In genomic region chr2:23497536-23497935, GRCh38 we compare ENCODE assay signal across 20 cellular contexts.
DNase-seq lines count a peak whose midpoint lies in the region; ATAC-seq, FAIRE-seq and TF ChIP-seq lines count a peak whose summit lies in the region.
"Had no signal": no experiment of that assay in that cellular context is flagged by ENCODE, and none has a peak within 500 bp of the region (broad histone marks: within the 10 kb centered on the region; RNA-seq: fewer than 3 reads in every experiment).

No MANE protein-coding gene starts in this region.

- no peak overlapping the region for H2BK120ac ChIP-seq in neuronal stem cell (ENCODE audit: low read depth, low read length)

- H3K4me3 Mint-ChIP-seq in T-helper 2 cell treated with Interferon-gamma antibody and Interleukin-4, amounts not matched to agents 5 μg/mL and 100 μg/mL, for 36 hours = peak overlapping the region; percentile 44
- no peak overlapping the region for H3K4me3 Mint-ChIP-seq in astrocyte (ENCODE audit: unreplicated experiment)
- no peak overlapping the region for H3K4me3 Mint-ChIP-seq in activated CD4-positive, alpha-beta memory T cell treated with anti-CD3 and anti-CD28 coated beads, Interleukin-2, amount 10 ng/mL, durations not matched to agents 7 days and 5 days
- H3K4me3 Mint-ChIP-seq: IgD-negative memory B cell; stimulated activated naive B cell treated with anti-CD40 and anti-IgM and Interleukin-4, amounts not matched to agents 10 μg/mL and 1 μg/mL and 100 μg/mL, for 72 hours had no signal

- no peak for FAIRE-seq in astrocyte (lab: Jason Lieb, UNC)
- FAIRE-seq: A204.1, GM12878 had no signal

- H3K79me1 ChIP-seq in neuronal stem cell (ENCODE audit: low read depth, low read length) = no peaks in the 10 kb centered on the region

- no peak overlapping the region for H3K4ac ChIP-seq in neuronal stem cell (ENCODE audit: low read length)

- DNase-seq in T-helper 2 cell treated with Interferon-gamma antibody and Interleukin-4, amounts not matched to agents 5 μg/mL and 100 μg/mL, for 36 hours (ENCODE audit: low spot score) = no peak
- no peak for DNase-seq in T-helper 2 cell
- no peak for DNase-seq in DND-41
- DNase-seq in astrocyte (ENCODE audit: low read depth) = no peak
- DNase-seq in neuronal stem cell (ENCODE audit: low spot score) = no peak
- no peak for DNase-seq in activated CD4-positive, alpha-beta memory T cell treated with anti-CD3 and anti-CD28 coated beads, Interleukin-2, amount 10 ng/mL, durations not matched to agents 7 days and 5 days
- DNase-seq in NCI-H524 treated with DMSO at 0.1 percent for 48 hours (lab: John Stamatoyannopoulos, UW) = no peak
- DNase-seq in GM19240 (ENCODE audit: insufficient read length, low spot score) = no peak
- DNase-seq: cortex of kidney; lower lobe of right lung; NCI-H1694; NK-92 treated with Interleukin-12 subunit alpha and Interleukin-12 subunit beta, amount 100 ng/mL, for 24 hours; sigmoid colon; stimulated activated naive B cell treated with anti-CD40 and anti-IgM and Interleukin-4, amounts not matched to agents 10 μg/mL and 1 μg/mL and 100 μg/mL, for 72 hours; transverse colon had no signal

- H3K9ac ChIP-seq in DND-41 (ENCODE audit: low read depth, low read length) = no peak overlapping the region
- no peak overlapping the region for H3K9ac ChIP-seq in astrocyte (ENCODE audit: low read length)
- no peak overlapping the region for H3K9ac ChIP-seq in neuronal stem cell (ENCODE audit: low read depth, low read length, poor library complexity)
- H3K9ac ChIP-seq: parathyroid adenoma had no signal

- no peak overlapping the region for H4K91ac ChIP-seq in neuronal stem cell (ENCODE audit: low read depth, low read length, poor library complexity)

- H3K27me3 Mint-ChIP-seq in T-helper 2 cell treated with Interferon-gamma antibody and Interleukin-4, amounts not matched to agents 5 μg/mL and 100 μg/mL, for 36 hours (ENCODE audit: low read depth) = peaks cover 14% of the 10 kb centered on the region
- peaks cover 95% of the 10 kb centered on the region for H3K27me3 Mint-ChIP-seq in astrocyte (ENCODE audit: low read depth, unreplicated experiment)
- peaks cover 19% of the 10 kb centered on the region for H3K27me3 Mint-ChIP-seq in activated CD4-positive, alpha-beta memory T cell treated with anti-CD3 and anti-CD28 coated beads, Interleukin-2, amount 10 ng/mL, durations not matched to agents 7 days and 5 days

- H4K8ac ChIP-seq in neuronal stem cell (ENCODE audit: low read depth, low read length) = no peak overlapping the region

- no peak overlapping the region for H2AK5ac ChIP-seq in neuronal stem cell (ENCODE audit: low read depth, low read length)

- H3K23ac ChIP-seq in neuronal stem cell (ENCODE audit: low read depth, low read length, poor library complexity) = no peak overlapping the region

- no peak for TF ChIP-seq CTCF in DND-41 (IDR thresholded peaks at IDR 0.05; ENCODE audit: borderline replicate concordance, extremely low read depth, low read length, poor library complexity, severe bottlenecking)
- no peak for TF ChIP-seq CTCF in astrocyte (IDR thresholded peaks at IDR 0.05; ENCODE audit: insufficient read depth, low read depth, low read length)

- no peak overlapping the region for H2BK15ac ChIP-seq in neuronal stem cell (ENCODE audit: low read length)

- peak overlapping the region; percentile 80 for H3K18ac ChIP-seq in neuronal stem cell (ENCODE audit: low read length)

- H3K9me3 Mint-ChIP-seq in T-helper 2 cell treated with Interferon-gamma antibody and Interleukin-4, amounts not matched to agents 5 μg/mL and 100 μg/mL, for 36 hours = no peaks in the 10 kb centered on the region
- peaks cover under 1% of the 10 kb centered on the region for H3K9me3 Mint-ChIP-seq in astrocyte (ENCODE audit: unreplicated experiment)
- H3K9me3 Mint-ChIP-seq in activated CD4-positive, alpha-beta memory T cell treated with anti-CD3 and anti-CD28 coated beads, Interleukin-2, amount 10 ng/mL, durations not matched to agents 7 days and 5 days = no peaks in the 10 kb centered on the region
- H3K9me3 Mint-ChIP-seq: activated naive CD4-positive, alpha-beta T cell treated with anti-CD3 and anti-CD28 coated beads, Interleukin-2, amount 50 U/mL, for 72 hours; IgD-negative memory B cell; stimulated activated naive B cell treated with anti-CD40 and anti-IgM and Interleukin-4, amounts not matched to agents 10 μg/mL and 1 μg/mL and 100 μg/mL, for 72 hours had no signal

- H3K9me3 ChIP-seq in DND-41 (ENCODE audit: insufficient read depth, low read length, severe bottlenecking) = no peaks in the 10 kb centered on the region
- no peaks in the 10 kb centered on the region for H3K9me3 ChIP-seq in astrocyte (ENCODE audit: insufficient read depth, low read depth, low read length)
- no peaks in the 10 kb centered on the region for H3K9me3 ChIP-seq in neuronal stem cell (replicated peaks in 1 of 2; ENCODE audit: control insufficient read depth in 2 of 2, insufficient read depth in 1 of 2, low read depth in 1 of 2, low read length in 2 of 2)
- H3K9me3 ChIP-seq: lower lobe of right lung, sigmoid colon, transverse colon had no signal

- peaks cover 33% of the 10 kb centered on the region for H3K4me1 Mint-ChIP-seq in T-helper 2 cell treated with Interferon-gamma antibody and Interleukin-4, amounts not matched to agents 5 μg/mL and 100 μg/mL, for 36 hours (ENCODE audit: low read depth)
- H3K4me1 Mint-ChIP-seq in astrocyte (ENCODE audit: low read depth, unreplicated experiment) = peaks cover 9% of the 10 kb centered on the region
- peaks cover 29% of the 10 kb centered on the region for H3K4me1 Mint-ChIP-seq in activated CD4-positive, alpha-beta memory T cell treated with anti-CD3 and anti-CD28 coated beads, Interleukin-2, amount 10 ng/mL, durations not matched to agents 7 days and 5 days

- H3K36me3 Mint-ChIP-seq in T-helper 2 cell treated with Interferon-gamma antibody and Interleukin-4, amounts not matched to agents 5 μg/mL and 100 μg/mL, for 36 hours (ENCODE audit: low read depth) = no peaks in the 10 kb centered on the region
- H3K36me3 Mint-ChIP-seq in astrocyte (ENCODE audit: low read depth, unreplicated experiment) = peaks cover 4% of the 10 kb centered on the region
- H3K36me3 Mint-ChIP-seq in activated CD4-positive, alpha-beta memory T cell treated with anti-CD3 and anti-CD28 coated beads, Interleukin-2, amount 10 ng/mL, durations not matched to agents 7 days and 5 days (ENCODE audit: low read depth) = no peaks in the 10 kb centered on the region
- H3K36me3 Mint-ChIP-seq: activated naive CD4-positive, alpha-beta T cell treated with anti-CD3 and anti-CD28 coated beads, Interleukin-2, amount 50 U/mL, for 72 hours; stimulated activated naive B cell treated with anti-CD40 and anti-IgM and Interleukin-4, amounts not matched to agents 10 μg/mL and 1 μg/mL and 100 μg/mL, for 72 hours had no signal

- POLR2A ChIA-PET in activated CD4-positive, alpha-beta memory T cell treated with anti-CD3 and anti-CD28 coated beads, Interleukin-2, amount 10 ng/mL, durations not matched to agents 7 days and 5 days (lab: Charles Lee) = no interaction called here

- H3K79me2 ChIP-seq in DND-41 (ENCODE audit: insufficient read depth, low read length) = no peaks in the 10 kb centered on the region
- no peaks in the 10 kb centered on the region for H3K79me2 ChIP-seq in astrocyte (ENCODE audit: insufficient read depth, low read length)
- H3K79me2 ChIP-seq: parathyroid adenoma had no signal

- CTCF ChIA-PET in activated CD4-positive, alpha-beta memory T cell treated with anti-CD3 and anti-CD28 coated beads, Interleukin-2, amount 10 ng/mL, durations not matched to agents 7 days and 5 days (lab: Charles Lee) = no interaction called here

- no peak overlapping the region for H2BK5ac ChIP-seq in neuronal stem cell (ENCODE audit: low read length)

- no peak overlapping the region for H2AFZ ChIP-seq in DND-41 (ENCODE audit: low read depth, low read length)
- no peak overlapping the region for H2AFZ ChIP-seq in astrocyte (ENCODE audit: low read depth, low read length)
- no peak overlapping the region for H2AFZ ChIP-seq in neuronal stem cell (ENCODE audit: low read length)
- H2AFZ ChIP-seq: parathyroid adenoma had no signal

- no CpG with 5 or more reads among the region's 6 CpGs for WGBS in neuronal stem cell (ENCODE audit: extremely low coverage in 2 of 2, insufficient read length in 2 of 2, insufficient replicate concordance in 1 of 2), 2 donors

- no peak overlapping the region for H2BK12ac ChIP-seq in neuronal stem cell (ENCODE audit: low read length)

- H3K27me3 ChIP-seq in DND-41 (ENCODE audit: insufficient read depth, low read length, poor library complexity) (peaks cover 14% of the 10 kb centered on the region), astrocyte (ENCODE audit: insufficient read depth, low read length) (peaks cover 38% of the 10 kb centered on the region), neuronal stem cell (ENCODE audit: control insufficient read depth in 3 of 3, insufficient read depth in 3 of 3, low read depth in 1 of 3, low read length in 3 of 3) (no peaks in the 10 kb centered on the region)
- H3K27me3 ChIP-seq: sigmoid colon, transverse colon had no signal

- H3K27ac ChIP-seq in DND-41 (ENCODE audit: low read length) = no peak overlapping the region
- H3K27ac ChIP-seq in astrocyte (ENCODE audit: low read depth, low read length) = no peak overlapping the region
- H3K27ac ChIP-seq in neuronal stem cell (replicated peaks; ENCODE audit: low read length) = no peak overlapping the region
- H3K27ac ChIP-seq: lower lobe of right lung, parathyroid adenoma, sigmoid colon, transverse colon had no signal

- H4K20me1 ChIP-seq in DND-41 (ENCODE audit: insufficient read depth, low read length) = peaks cover 38% of the 10 kb centered on the region
- H4K20me1 ChIP-seq in astrocyte (ENCODE audit: insufficient read depth, low read length) = peaks cover 34% of the 10 kb centered on the region

- no peak overlapping the region for H3K4me2 ChIP-seq in DND-41 (ENCODE audit: insufficient read depth, low read length)
- H3K4me2 ChIP-seq in astrocyte (ENCODE audit: low read length) = peak overlapping the region; percentile 45
- no peak overlapping the region for H3K4me2 ChIP-seq in neuronal stem cell (ENCODE audit: insufficient read depth, low read length, poor library complexity, severe bottlenecking)

- ATAC-seq in DND-41 (ENCODE audit: insufficient read depth, low read depth) = 0 out of 3 replicates have a peak, but pooled peaks have one; percentile 20
- ATAC-seq: GM12878; stimulated activated naive B cell treated with anti-CD40 and anti-IgM and Interleukin-4, amounts not matched to agents 10 μg/mL and 1 μg/mL and 100 μg/mL, for 72 hours had no signal

- H3K14ac ChIP-seq in neuronal stem cell (ENCODE audit: low read length) = no peak overlapping the region

- H3K36me3 ChIP-seq in DND-41 (ENCODE audit: insufficient read depth, low read length) (no peaks in the 10 kb centered on the region), astrocyte (ENCODE audit: insufficient read depth, low read length) (no peaks in the 10 kb centered on the region), neuronal stem cell (replicated peaks in 1 of 2; ENCODE audit: control insufficient read depth in 2 of 2, insufficient read depth in 2 of 2, low read length in 2 of 2) (no peaks in the 10 kb centered on the region)
- H3K36me3 ChIP-seq: lower lobe of right lung, sigmoid colon, transverse colon had no signal

- H3K27ac Mint-ChIP-seq in T-helper 2 cell treated with Interferon-gamma antibody and Interleukin-4, amounts not matched to agents 5 μg/mL and 100 μg/mL, for 36 hours = no peak overlapping the region
- H3K27ac Mint-ChIP-seq in astrocyte (ENCODE audit: unreplicated experiment) = no peak overlapping the region
- H3K27ac Mint-ChIP-seq in activated CD4-positive, alpha-beta memory T cell treated with anti-CD3 and anti-CD28 coated beads, Interleukin-2, amount 10 ng/mL, durations not matched to agents 7 days and 5 days = no peak overlapping the region
- H3K27ac Mint-ChIP-seq: IgD-negative memory B cell; stimulated activated naive B cell treated with anti-CD40 and anti-IgM and Interleukin-4, amounts not matched to agents 10 μg/mL and 1 μg/mL and 100 μg/mL, for 72 hours had no signal

- H3K4me3 ChIP-seq in DND-41 (ENCODE audit: low read depth in 1 of 2, low read length in 2 of 2) = no peak overlapping the region
- no peak overlapping the region for H3K4me3 ChIP-seq in astrocyte (ENCODE audit: insufficient read depth, low read depth, low read length)
- no peak overlapping the region for H3K4me3 ChIP-seq in neuronal stem cell (ENCODE audit: low read length in 2 of 2)
- H3K4me3 ChIP-seq: GM12878, lower lobe of right lung, sigmoid colon, transverse colon had no signal

- peaks cover 19% of the 10 kb centered on the region for H3K4me1 ChIP-seq in DND-41 (ENCODE audit: insufficient read depth, low read length)
- peaks cover 16% of the 10 kb centered on the region for H3K4me1 ChIP-seq in astrocyte (ENCODE audit: insufficient read depth, low read length)
- peaks cover 25 to 45% of the 10 kb centered on the region in 2 donors for H3K4me1 ChIP-seq in neuronal stem cell (ENCODE audit: control insufficient read depth in 2 of 2, insufficient read depth in 1 of 2, low read depth in 1 of 2, low read length in 2 of 2)
- H3K4me1 ChIP-seq: parathyroid adenoma had no signal
